31 cellular contexts compared by ENCODE assay signal in the genomic region with DNA sequence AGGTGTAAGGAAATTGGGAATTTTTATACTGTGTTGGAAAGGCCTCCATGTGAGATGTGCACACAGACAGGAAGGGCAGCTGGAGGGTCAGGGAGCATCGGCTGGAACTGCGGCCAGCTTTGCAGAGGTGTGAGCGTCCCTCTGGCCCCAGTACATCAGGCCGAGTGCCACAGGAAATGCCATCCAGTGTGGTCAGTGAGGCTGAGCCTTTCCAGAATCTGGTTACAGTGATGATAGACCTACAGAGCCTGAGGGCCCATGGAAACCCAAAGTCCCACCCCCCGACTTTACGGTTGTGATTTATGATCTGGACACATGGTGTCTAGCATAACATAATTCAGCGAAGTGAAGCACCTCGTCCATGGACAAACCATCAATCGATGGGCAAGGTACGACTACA.
DNase-seq lines count a peak whose midpoint lies in the region; ATAC-seq and TF ChIP-seq lines count a peak whose summit lies in the region.
"Had no signal": no experiment of that assay in that cellular context is flagged by ENCODE, and none has a peak within 500 bp of the region (broad histone marks: within the 10 kb centered on the region; RNA-seq: fewer than 3 reads in every experiment).

No MANE protein-coding gene starts in this region.

- H3K4me1 ChIP-seq in ACC112 (ENCODE audit: control insufficient read depth, insufficient read depth, low read length, unreplicated experiment) (peaks cover 16% of the 10 kb centered on the region), neural progenitor cell (peaks cover 9% of the 10 kb centered on the region), lower lobe of right lung (no peaks in the 10 kb centered on the region), GM23338 (ENCODE audit: insufficient read depth) (no peaks in the 10 kb centered on the region; the same call in 1 of the 2 replicates)
- H3K4me1 ChIP-seq: ascending aorta had no signal

- no peaks in the 10 kb centered on the region for H3F3A ChIP-seq in neural progenitor cell (ENCODE audit: low read depth)
- H3F3A ChIP-seq in GM23338 (replicated peaks; ENCODE audit: low read depth): no peaks in the 10 kb centered on the region

- peak overlapping the region; percentile 50 for H3K27ac Mint-ChIP-seq in neural progenitor cell
- no peak overlapping the region for H3K27ac Mint-ChIP-seq in GM23338
- H3K27ac Mint-ChIP-seq: activated CD8-positive, alpha-beta memory T cell treated with anti-CD3 and anti-CD28 coated beads, Interleukin-2, amount 10 ng/mL, durations not matched to agents 7 days and 5 days; activated naive CD8-positive, alpha-beta T cell treated with anti-CD3 and anti-CD28 coated beads, Interleukin-2, amount 10 ng/mL, durations not matched to agents 7 days and 5 days; B cell; CD8-positive, alpha-beta T cell; naive B cell had no signal

- ATAC-seq in left cardiac atrium (peak; percentile 44 to 67), lower lobe of right lung (no peak), GM23338 (no peak)
- ATAC-seq: activated CD8-positive, alpha-beta memory T cell treated with anti-CD3 and anti-CD28 coated beads, Interleukin-2, amount 10 ng/mL, durations not matched to agents 7 days and 5 days; activated T-cell treated with anti-CD3 and anti-CD28 coated beads, Interleukin-2, amount 50 U/mL, for 4 hours; CD8-positive, alpha-beta T cell; esophagus mucosa had no signal

- H3K9ac ChIP-seq in neural progenitor cell: no peak overlapping the region

- intact Hi-C loops in left cardiac atrium (cut with DNase I): no loop called here
- intact Hi-C loops in lower lobe of right lung (cut with DNase I): no loop called here

- peaks cover 3% of the 10 kb centered on the region for H3K9me3 Mint-ChIP-seq in neural progenitor cell
- no peaks in the 10 kb centered on the region for H3K9me3 Mint-ChIP-seq in GM23338
- H3K9me3 Mint-ChIP-seq: activated naive CD8-positive, alpha-beta T cell treated with anti-CD3 and anti-CD28 coated beads, Interleukin-2, amount 10 ng/mL, durations not matched to agents 7 days and 5 days; activated T-cell treated with anti-CD3 and anti-CD28 coated beads, Interleukin-2, amount 50 U/mL, for 4 hours; CD8-positive, alpha-beta T cell; central memory CD8-positive, alpha-beta T cell had no signal

- H3K9me3 ChIP-seq in neural progenitor cell (ENCODE audit: low read depth) (no peaks in the 10 kb centered on the region), lower lobe of right lung (no peaks in the 10 kb centered on the region)
- H3K9me3 ChIP-seq: ascending aorta, testis had no signal

- H3K36me3 ChIP-seq in ACC112 (ENCODE audit: insufficient read depth, low read length) (no peaks in the 10 kb centered on the region), neural progenitor cell (no peaks in the 10 kb centered on the region), brain microvascular endothelial cell (replicated peaks) (no peaks in the 10 kb centered on the region), lower lobe of right lung (no peaks in the 10 kb centered on the region), GM23338 (ENCODE audit: insufficient read depth) (no peaks in the 10 kb centered on the region)
- H3K36me3 ChIP-seq: ascending aorta had no signal

- no peak overlapping the region for H3K4me2 ChIP-seq in neural progenitor cell
- no peak overlapping the region for H3K4me2 ChIP-seq in GM23338

- no peak overlapping the region for H3K4me3 Mint-ChIP-seq in neural progenitor cell
- H3K4me3 Mint-ChIP-seq in GM23338: no peak overlapping the region
- H3K4me3 Mint-ChIP-seq: activated CD8-positive, alpha-beta memory T cell treated with anti-CD3 and anti-CD28 coated beads, Interleukin-2, amount 10 ng/mL, durations not matched to agents 7 days and 5 days; activated naive CD8-positive, alpha-beta T cell treated with anti-CD3 and anti-CD28 coated beads, Interleukin-2, amount 10 ng/mL, durations not matched to agents 7 days and 5 days; activated T-cell treated with anti-CD3 and anti-CD28 coated beads, Interleukin-2, amount 50 U/mL, for 4 hours; B cell; CD8-positive, alpha-beta T cell; central memory CD8-positive, alpha-beta T cell; naive B cell had no signal

- H4K20me1 ChIP-seq in neural progenitor cell (ENCODE audit: low read depth): no peaks in the 10 kb centered on the region
- H4K20me1 ChIP-seq in GM23338 (replicated peaks; ENCODE audit: insufficient read depth): no peaks in the 10 kb centered on the region

- no peaks in the 10 kb centered on the region for H3K9me2 ChIP-seq in GM23338 (ENCODE audit: insufficient read depth)

- TF ChIP-seq CTCF in VCaP (conservative IDR thresholded peaks at IDR 0.05): no peak
- TF ChIP-seq CTCF in neural progenitor cell (IDR thresholded peaks at IDR 0.05): no peak
- TF ChIP-seq CTCF in brain microvascular endothelial cell (IDR thresholded peaks at IDR 0.05; ENCODE audit: low read depth, low read length, missing control alignments): no peak
- TF ChIP-seq CTCF in lower lobe of right lung (IDR thresholded peaks at IDR 0.05): no peak
- TF ChIP-seq CTCF in GM23338 (conservative IDR thresholded peaks at IDR 0.05; ENCODE audit: low read depth in 2 of 2): no peak

- H3K27me3 Mint-ChIP-seq in neural progenitor cell (ENCODE audit: insufficient read depth, low read depth): peaks cover 7% of the 10 kb centered on the region
- H3K27me3 Mint-ChIP-seq in GM23338 (ENCODE audit: insufficient read depth, low read depth, poor library complexity): peaks cover 16% of the 10 kb centered on the region

- H3K79me2 ChIP-seq in ACC112 (ENCODE audit: control insufficient read depth, insufficient read depth, low read length, unreplicated experiment) (no peaks in the 10 kb centered on the region), neural progenitor cell (ENCODE audit: low read depth) (no peaks in the 10 kb centered on the region), GM23338 (replicated peaks; ENCODE audit: insufficient read depth) (no peaks in the 10 kb centered on the region)

- in situ Hi-C loops in brain microvascular endothelial cell (cut with HindIII; ENCODE audit: low pct_ligation_motif_present, low sequenced_read_pairs): no loop called here

- H3K27ac ChIP-seq in ACC112 (ENCODE audit: low read depth, low read length) (peak overlapping the region; percentile 66), VCaP (peak overlapping the region; percentile 11; the same call in 1 of the 2 replicates), neural progenitor cell (no peak overlapping the region), brain microvascular endothelial cell (no peak overlapping the region), lower lobe of right lung (no peak overlapping the region), GM23338 (ENCODE audit: low read depth) (no peak overlapping the region)
- H3K27ac ChIP-seq: ascending aorta, HL-60, SK-N-MC, testis had no signal

- H2AFZ ChIP-seq in ACC112 (ENCODE audit: low read length, unreplicated experiment): peak overlapping the region; percentile 46
- no peak overlapping the region for H2AFZ ChIP-seq in neural progenitor cell (replicated peaks)
- no peak overlapping the region for H2AFZ ChIP-seq in GM23338

- H3K4me3 ChIP-seq in ACC112 (ENCODE audit: low read depth, low read length): no peak overlapping the region
- no peak overlapping the region for H3K4me3 ChIP-seq in neural progenitor cell
- no peak overlapping the region for H3K4me3 ChIP-seq in brain microvascular endothelial cell (ENCODE audit: low read depth, low read length)
- H3K4me3 ChIP-seq in lower lobe of right lung: no peak overlapping the region
- H3K4me3 ChIP-seq in GM23338: no peak overlapping the region
- H3K4me3 ChIP-seq: ascending aorta, SK-N-MC, testis had no signal

- H3K27me3 ChIP-seq in ACC112 (ENCODE audit: insufficient read depth, low read length): no peaks in the 10 kb centered on the region
- H3K27me3 ChIP-seq in neural progenitor cell: peaks cover 38% of the 10 kb centered on the region
- H3K27me3 ChIP-seq in brain microvascular endothelial cell (replicated peaks): no peaks in the 10 kb centered on the region
- H3K27me3 ChIP-seq in lower lobe of right lung (ENCODE audit: low read depth): peaks cover 5% of the 10 kb centered on the region
- H3K27me3 ChIP-seq in GM23338 (ENCODE audit: insufficient read depth): peaks cover 25% of the 10 kb centered on the region
- H3K27me3 ChIP-seq: ascending aorta, testis had no signal

- DNase-seq in left cardiac atrium: no peak
- no peak for DNase-seq in neural progenitor cell (ENCODE audit: low spot score)
- DNase-seq in brain microvascular endothelial cell: no peak
- DNase-seq in lower lobe of right lung: no peak
- no peak for DNase-seq in GM23338 (ENCODE audit: low spot score)
- no peak for DNase-seq in HK-2 (ENCODE audit: unreplicated experiment)
- DNase-seq: activated CD8-positive, alpha-beta memory T cell treated with anti-CD3 and anti-CD28 coated beads, Interleukin-2, amount 10 ng/mL, durations not matched to agents 7 days and 5 days; activated gamma-delta T cell; activated naive CD8-positive, alpha-beta T cell treated with anti-CD3 and anti-CD28 coated beads, Interleukin-2, amount 10 ng/mL, durations not matched to agents 7 days and 5 days; activated T-cell treated with anti-CD3 and anti-CD28 coated beads, Interleukin-2, amount 50 U/mL, for 4 hours; CD8-positive, alpha-beta T cell; dermis blood vessel endothelial cell; hippocampal formation; KG1; naive B cell; NCI-H2029; NCI-H524 treated with DMSO at 0.1 percent for 48 hours; nucleus accumbens; OCI-M1; small intestine; stimulated activated naive CD4-positive, alpha-beta T cell treated with Interleukin-2 at 50 U/mL for 16 hours; T-helper 1 cell; testis had no signal

- H3K4me1 Mint-ChIP-seq in neural progenitor cell (peaks cover 10% of the 10 kb centered on the region), GM23338 (peaks cover 3% of the 10 kb centered on the region)
- H3K4me1 Mint-ChIP-seq: activated naive CD8-positive, alpha-beta T cell treated with anti-CD3 and anti-CD28 coated beads, Interleukin-2, amount 10 ng/mL, durations not matched to agents 7 days and 5 days; B cell had no signal

- peaks cover 1% of the 10 kb centered on the region for H3K36me3 Mint-ChIP-seq in neural progenitor cell
- H3K36me3 Mint-ChIP-seq in GM23338 (ENCODE audit: low read depth): no peaks in the 10 kb centered on the region
- H3K36me3 Mint-ChIP-seq: activated naive CD8-positive, alpha-beta T cell treated with anti-CD3 and anti-CD28 coated beads, Interleukin-2, amount 10 ng/mL, durations not matched to agents 7 days and 5 days; CD8-positive, alpha-beta T cell had no signal

TF ChIP-seq in GM23338, 12 proteins besides CTCF, POLR2A, EP300 and RAD21 (continues in another document):
- TF ChIP-seq CREB1 (CRISPR knock-in tag; IDR thresholded peaks at IDR 0.05; ENCODE audit: low read depth): no peak
- TF ChIP-seq ZNF331 (CRISPR knock-in tag; IDR thresholded peaks at IDR 0.05; ENCODE audit: low read depth): no peak
- TF ChIP-seq STAT1 (IDR thresholded peaks at IDR 0.05; ENCODE audit: unreplicated experiment): no peak
- no peak for TF ChIP-seq EZH2phosphoT487 (IDR thresholded peaks at IDR 0.05; ENCODE audit: unreplicated experiment)

Comparison
In these comparisons a context has a peak if more than half of its experiments do, and no peak if none do; other contexts are left out.
1. H3K27ac ChIP-seq: peak in ACC112 (single experiment) and VCaP (single experiment); none in neural progenitor cell (single experiment), brain microvascular endothelial cell (single experiment), lower lobe of right lung (single experiment) and GM23338 (single experiment).
2. ATAC-seq: peak in left cardiac atrium (2 of 2); none in lower lobe of right lung (0 of 2) and GM23338 (single experiment).